Comparison of ENCODE assay signal across 16 cellular contexts in genomic region chr5:178077751-178078150, GRCh38. TPM values are rescaled to one million over a fixed set of nuclear protein-coding genes. Genes with fewer than 3 reads are reported as not detected.
DNase-seq lines count a peak whose midpoint lies in the region; ATAC-seq and TF ChIP-seq lines count a peak whose summit lies in the region.
"Had no signal": no experiment of that assay in that cellular context is flagged by ENCODE, and none has a peak within 500 bp of the region (broad histone marks: within the 10 kb centered on the region; RNA-seq: fewer than 3 reads in every experiment).

No MANE protein-coding gene starts in this region.

- DNase-seq in GM23338 (ENCODE audit: low spot score) (peak; percentile 62), SJCRH30 (peak; percentile 86 to 91), iPS-NIHi11 (ENCODE audit: low spot score) (peak; percentile 34), left lung (no peak), NCI-H146 (lab: John Stamatoyannopoulos, UW) (no peak), NCI-H2196 (lab: John Stamatoyannopoulos, UW; ENCODE audit: unreplicated experiment) (no peak)
- DNase-seq in stimulated activated CD4-positive, alpha-beta T cell treated with anti-CD3 and anti-CD28 coated beads, Interleukin-2, amount 100 ng/mL, for 48 hours: no peak
- DNase-seq: BE2C; CD8-positive, alpha-beta T cell; Karpas-422; MM.1S; NCI-H1105; NCI-H1694 treated with DMSO at 0.1 percent for 48 hours; NCI-H2107; NCI-H524 treated with DMSO at 0.1 percent for 48 hours; NK-92 treated with Interleukin-12 subunit alpha and Interleukin-12 subunit beta, amount 100 ng/mL, for 24 hours had no signal

- intact Hi-C loops in left lung (cut with DNase I): loop anchor here (2.0 to 5.0 kb wide), 2 partner anchors 70 to 87 kb away; no protein-coding TSS in a partner anchor

- no peak overlapping the region for H3K4me3 Mint-ChIP-seq in GM23338
- H3K4me3 Mint-ChIP-seq: CD8-positive, alpha-beta T cell had no signal

- ATAC-seq in GM23338: peak; percentile 16
- no peak for ATAC-seq in left lung
- ATAC-seq: CD8-positive, alpha-beta T cell had no signal

- no peaks in the 10 kb centered on the region for H3F3A ChIP-seq in GM23338 (replicated peaks; ENCODE audit: low read depth)

- peaks cover 16% of the 10 kb centered on the region for H3K4me1 Mint-ChIP-seq in GM23338

- H2AFZ ChIP-seq in GM23338: peak overlapping the region; percentile 45; the same call in 1 of the 2 replicates

- H3K4me1 ChIP-seq in GM23338 (ENCODE audit: insufficient read depth) (peaks cover 10% of the 10 kb centered on the region; the same call in 1 of the 2 replicates), SJCRH30 (peaks cover 22% of the 10 kb centered on the region), left lung (peaks cover 0 to 2% of the 10 kb centered on the region in 2 donors)
- H3K4me1 ChIP-seq: BE2C had no signal

- no peaks in the 10 kb centered on the region for H3K36me3 Mint-ChIP-seq in GM23338 (ENCODE audit: low read depth)
- H3K36me3 Mint-ChIP-seq: CD8-positive, alpha-beta T cell had no signal

- no peak overlapping the region for H3K27ac ChIP-seq in GM23338 (ENCODE audit: low read depth)
- peak overlapping the region; percentile 40 for H3K27ac ChIP-seq in SJCRH30
- H3K27ac ChIP-seq in left lung: no peak overlapping the region

- H3K4me3 ChIP-seq in GM23338 (no peak overlapping the region), SJCRH30 (peak overlapping the region; percentile 9; the same call in 1 of the 2 replicates), left lung (no peak overlapping the region)

- peak overlapping the region; percentile 90 for H3K27ac Mint-ChIP-seq in GM23338
- H3K27ac Mint-ChIP-seq: CD8-positive, alpha-beta T cell had no signal

- no peaks in the 10 kb centered on the region for H4K20me1 ChIP-seq in GM23338 (replicated peaks; ENCODE audit: insufficient read depth)

- no peaks in the 10 kb centered on the region for H3K79me2 ChIP-seq in GM23338 (replicated peaks; ENCODE audit: insufficient read depth)

- no peak overlapping the region for H3K4me2 ChIP-seq in GM23338

- H3K27me3 ChIP-seq in GM23338 (ENCODE audit: insufficient read depth): no peaks in the 10 kb centered on the region
- H3K27me3 ChIP-seq in SJCRH30: no peaks in the 10 kb centered on the region
- peaks cover 6 to 27% of the 10 kb centered on the region in 2 donors for H3K27me3 ChIP-seq in left lung
- H3K27me3 ChIP-seq: BE2C had no signal

- H3K36me3 ChIP-seq in GM23338 (ENCODE audit: insufficient read depth) (no peaks in the 10 kb centered on the region), SJCRH30 (no peaks in the 10 kb centered on the region), left lung (no peaks in the 10 kb centered on the region)
- H3K36me3 ChIP-seq: BE2C had no signal

- TF ChIP-seq CTCF in GM23338 (conservative IDR thresholded peaks at IDR 0.05; ENCODE audit: low read depth in 2 of 2) (peak; percentile 16 to 17; a peak in 1 of 4 replicates), left lung (IDR thresholded peaks at IDR 0.05) (no peak)

- H3K9me3 Mint-ChIP-seq in GM23338: no peaks in the 10 kb centered on the region
- H3K9me3 Mint-ChIP-seq: CD8-positive, alpha-beta T cell had no signal

- H3K27me3 Mint-ChIP-seq in GM23338 (ENCODE audit: insufficient read depth, low read depth, poor library complexity): peaks cover 10% of the 10 kb centered on the region

- H3K9me2 ChIP-seq in GM23338 (ENCODE audit: insufficient read depth): no peaks in the 10 kb centered on the region

- H3K9me3 ChIP-seq in SJCRH30 (replicated peaks) (no peaks in the 10 kb centered on the region), left lung (no peaks in the 10 kb centered on the region)
- H3K9me3 ChIP-seq: BE2C had no signal

TF ChIP-seq in GM23338, 12 proteins besides CTCF, POLR2A, EP300 and RAD21:
- no peak for TF ChIP-seq EZH2 (IDR thresholded peaks at IDR 0.05; ENCODE audit: low read depth, unreplicated experiment)
- TF ChIP-seq EZH2phosphoT487 (IDR thresholded peaks at IDR 0.05; ENCODE audit: unreplicated experiment): no peak
- TF ChIP-seq ZNF462 (CRISPR knock-in tag; IDR thresholded peaks at IDR 0.05): no peak

RNA-seq across cellular contexts. Expression of gene N4BP3, which starts 35.6 kb away (rescaled TPM):
- 52.7 and 58.2 TPM in 2 replicates for total RNA-seq in GM23338 (2014; rRNA removed; shearing (Covaris generic))
- 9.8 and 10.9 TPM in 2 replicates for polyA plus RNA-seq in GM23338 (2016; fragmentation: Nextera tagmentation; extraction: Ambion mirVana)
- 43.8 and 45.8 TPM in 2 replicates for total RNA-seq in SJCRH30 (2014; rRNA removed; shearing (Covaris generic))
- total RNA-seq in left lung: 1 to 10 TPM; 3.6 to 6.2 TPM

RNA-seq across cellular contexts. Expression of gene RMND5B, which starts 53.1 kb away (rescaled TPM):
- 83.7 and 101 TPM in 2 replicates for total RNA-seq in GM23338 (2014; rRNA removed; shearing (Covaris generic))
- polyA plus RNA-seq in GM23338 (2016; fragmentation: Nextera tagmentation; extraction: Ambion mirVana): 47.5 and 50.6 TPM in 2 replicates
- total RNA-seq in SJCRH30 (2014; rRNA removed; shearing (Covaris generic)): 24.6 and 24.7 TPM in 2 replicates
- 10 to 100 TPM; 30.8 to 41.5 TPM for total RNA-seq in left lung

Comparison
In these comparisons a context has a peak if more than half of its experiments do, and no peak if none do; other contexts are left out.
1. DNase-seq: peak in GM23338 (single experiment), SJCRH30 (2 of 2) and iPS-NIHi11 (single experiment); none in left lung (0 of 2), NCI-H146 (single experiment), stimulated activated CD4-positive, alpha-beta T cell treated with anti-CD3 and anti-CD28 coated beads, Interleukin-2, amount 100 ng/mL, for 48 hours (0 of 2) and NCI-H2196 (single experiment).
2. CTCF ChIP-seq: peak in GM23338 (2 of 2); none in left lung (0 of 2).